In genomic region chr1:220123889-220124288, GRCh38 we compare ENCODE assay signal across 8 cellular contexts. TPM values are rescaled to one million over a fixed set of nuclear protein-coding genes. Genes with fewer than 3 reads are reported as not detected.
DNase-seq lines count a peak whose midpoint lies in the region; ATAC-seq and TF ChIP-seq lines count a peak whose summit lies in the region.

No MANE protein-coding gene starts in this region.

- POLR2A ChIA-PET in SK-N-SH (lab: Yijun Ruan, JAX): no interaction called here

- H3F3A ChIP-seq in GM23338 (replicated peaks; ENCODE audit: low read depth) (no peaks in the 10 kb centered on the region), SK-N-SH (replicated peaks; ENCODE audit: insufficient read depth) (peaks cover 4% of the 10 kb centered on the region)

- TF ChIP-seq EP300 in SK-N-SH (IDR thresholded peaks at IDR 0.05; ENCODE audit: borderline replicate concordance in 1 of 2, low read depth in 1 of 2, low read length in 1 of 2): no peak

- CTCF ChIA-PET in SK-N-SH (lab: Yijun Ruan, JAX): interaction anchor here (0.6 to 2.4 kb wide), 11 partner anchors 8 to 553 kb away, joined by 3 to 9 read pairs (median 3); no protein-coding TSS in a partner anchor

- no peak overlapping the region; the same call in 1 of the 2 replicates for H3K27ac Mint-ChIP-seq in GM23338

- H2AFZ ChIP-seq in GM23338 (no peak overlapping the region), SK-N-SH (ENCODE audit: low read depth) (no peak overlapping the region)

- peaks cover 7% of the 10 kb centered on the region; the same call in 2 of the 3 replicates for H3K4me1 Mint-ChIP-seq in GM23338

- DNase-seq in D341Med (ENCODE audit: low spot score) (peak; percentile 49), GM23338 (ENCODE audit: low spot score) (peak; percentile 53), SK-N-SH (peak; percentile 42), iPS-NIHi11 (ENCODE audit: low spot score) (peak; percentile 19), epidermal melanocyte (ENCODE audit: insufficient read length, low spot score) (no peak), sciatic nerve (ENCODE audit: low spot score) (no peak), NCI-H1105 treated with DMSO at 0.1 percent for 48 hours (lab: John Stamatoyannopoulos, UW) (no peak)

- peak; percentile 42; the same call in 2 of the 3 replicates for ATAC-seq in GM23338
- no peak for ATAC-seq in HG02571 (IDR thresholded peaks at IDR 0.05; ENCODE audit: unreplicated experiment)
- ATAC-seq in sciatic nerve: no peak

- H3K36me3 ChIP-seq in GM23338 (ENCODE audit: insufficient read depth): no peaks in the 10 kb centered on the region; the same call in 1 of the 2 replicates
- peaks cover 48 to 51% of the 10 kb centered on the region in 2 experiments for H3K36me3 ChIP-seq in SK-N-SH (replicated peaks in 1 of 2; ENCODE audit: control insufficient read depth in 1 of 2, insufficient read depth in 2 of 2, low read length in 1 of 2)

- H3K9me3 Mint-ChIP-seq in GM23338: no peaks in the 10 kb centered on the region

- no peak overlapping the region for H3K27ac ChIP-seq in GM23338 (ENCODE audit: low read depth)
- H3K27ac ChIP-seq in SK-N-SH (ENCODE audit: low read depth in 2 of 2, low read length in 1 of 2): no peak overlapping the region

- peaks cover 4% of the 10 kb centered on the region; the same call in 2 of the 3 replicates for H3K36me3 Mint-ChIP-seq in GM23338 (ENCODE audit: low read depth)

- H3K9me3 ChIP-seq in SK-N-SH: no peaks in the 10 kb centered on the region

- no peak overlapping the region for H3K9ac ChIP-seq in SK-N-SH

- H3K79me2 ChIP-seq in GM23338 (replicated peaks; ENCODE audit: insufficient read depth) (no peaks in the 10 kb centered on the region), SK-N-SH (ENCODE audit: insufficient read depth) (peaks cover 14% of the 10 kb centered on the region)

- no peak overlapping the region for H3K4me3 ChIP-seq in GM23338
- no peak overlapping the region for H3K4me3 ChIP-seq in SK-N-SH (ENCODE audit: low read depth in 2 of 2, low read length in 1 of 2)

- no peaks in the 10 kb centered on the region for H3K9me2 ChIP-seq in GM23338 (ENCODE audit: insufficient read depth)
- no peaks in the 10 kb centered on the region for H3K9me2 ChIP-seq in SK-N-SH

- TF ChIP-seq RAD21 in SK-N-SH (IDR thresholded peaks at IDR 0.05; ENCODE audit: low read length): 0 out of 2 replicates have a peak, but pooled peaks have one; percentile 4

- TF ChIP-seq CTCF in GM23338 (conservative IDR thresholded peaks at IDR 0.05; ENCODE audit: low read depth in 2 of 2) (peak; percentile 43 to 53), SK-N-SH (IDR thresholded peaks at IDR 0.05) (peak; percentile 58)

- peaks cover 5% of the 10 kb centered on the region; the same call in 1 of the 2 replicates for H3K4me1 ChIP-seq in GM23338 (ENCODE audit: insufficient read depth)
- H3K4me1 ChIP-seq in SK-N-SH (ENCODE audit: control insufficient read depth in 1 of 2, insufficient read depth in 2 of 2, low read depth in 1 of 2, low read length in 1 of 2): peaks cover 0 to 4% of the 10 kb centered on the region in 2 experiments; a peak in 1 of 4 replicates

- H3K4me2 ChIP-seq in GM23338: no peak overlapping the region
- H3K4me2 ChIP-seq in SK-N-SH: no peak overlapping the region

- H3K27me3 Mint-ChIP-seq in GM23338 (ENCODE audit: insufficient read depth, low read depth, poor library complexity): peaks cover 3% of the 10 kb centered on the region

- no peaks in the 10 kb centered on the region for H3K27me3 ChIP-seq in GM23338 (ENCODE audit: insufficient read depth)
- no peaks in the 10 kb centered on the region for H3K27me3 ChIP-seq in SK-N-SH (ENCODE audit: insufficient read depth)

- intact Hi-C loops in sciatic nerve (cut with DNase I): no loop called here

- H4K20me1 ChIP-seq in GM23338 (replicated peaks; ENCODE audit: insufficient read depth) (no peaks in the 10 kb centered on the region), SK-N-SH (ENCODE audit: insufficient read depth) (no peaks in the 10 kb centered on the region)

- no peak overlapping the region for H3K4me3 Mint-ChIP-seq in GM23338

TF ChIP-seq in GM23338, 12 proteins besides CTCF, POLR2A, EP300 and RAD21 (continues in another document):
- no peak for TF ChIP-seq EZH2 (IDR thresholded peaks at IDR 0.05; ENCODE audit: low read depth, unreplicated experiment)

TF ChIP-seq in SK-N-SH, 30 proteins besides CTCF, POLR2A, EP300 and RAD21:
- TF ChIP-seq FOSL2 (IDR thresholded peaks at IDR 0.05; ENCODE audit: borderline replicate concordance, low read depth) (no peak), SMC3 (IDR thresholded peaks at IDR 0.05; ENCODE audit: low read depth, low read length) (0 out of 2 replicates have a peak, but pooled peaks have one; percentile 8), JUND (IDR thresholded peaks at IDR 0.05) (no peak)
TF ChIP-seq in SK-N-SH: peak in this region for 1.

RNA-seq across cellular contexts. Expression of gene IARS2, which starts 30.0 kb away (rescaled TPM):
- total RNA-seq in GM23338 (2014; rRNA removed; shearing (Covaris generic)): 74.4 and 75.6 TPM in 2 replicates
- polyA plus RNA-seq in GM23338 (2016; fragmentation: Nextera tagmentation; extraction: Ambion mirVana) (29.7 and 33.3 TPM in 2 replicates), SK-N-SH (2012; rRNA removed) (25.7 and 30.0 TPM in 2 replicates)
- polyA plus RNA-seq in SK-N-SH (2012; cell fraction: cytosol; rRNA removed): 49.3 and 63.4 TPM in 2 replicates
- polyA plus RNA-seq in SK-N-SH (2012; cell fraction: nucleus; rRNA removed): 12.9 and 22.1 TPM in 2 replicates
- total RNA-seq in sciatic nerve: 48.7 TPM

RNA-seq across cellular contexts. Expression of gene BPNT1, which starts 34.3 kb away (rescaled TPM):
- total RNA-seq in GM23338 (2014; rRNA removed; shearing (Covaris generic)): 16.9 and 17.2 TPM in 2 replicates
- polyA plus RNA-seq in GM23338 (2016; fragmentation: Nextera tagmentation; extraction: Ambion mirVana): 8.9 and 9.6 TPM in 2 replicates
- 44.6 and 62.5 TPM in 2 replicates for polyA plus RNA-seq in SK-N-SH (2012; rRNA removed)
- polyA plus RNA-seq in SK-N-SH (2012; cell fraction: cytosol; rRNA removed): 54.3 and 55.3 TPM in 2 replicates
- 31.6 and 55.2 TPM in 2 replicates for polyA plus RNA-seq in SK-N-SH (2012; cell fraction: nucleus; rRNA removed)
- total RNA-seq in sciatic nerve: 18.5 TPM

Comparison
In these comparisons a context has a peak if more than half of its experiments do, and no peak if none do; other contexts are left out.
1. DNase-seq: peak in D341Med (single experiment), GM23338 (single experiment), SK-N-SH (single experiment) and iPS-NIHi11 (single experiment); none in epidermal melanocyte (single experiment), sciatic nerve (single experiment) and NCI-H1105 treated with DMSO at 0.1 percent for 48 hours (single experiment).